In the genomic region with DNA sequence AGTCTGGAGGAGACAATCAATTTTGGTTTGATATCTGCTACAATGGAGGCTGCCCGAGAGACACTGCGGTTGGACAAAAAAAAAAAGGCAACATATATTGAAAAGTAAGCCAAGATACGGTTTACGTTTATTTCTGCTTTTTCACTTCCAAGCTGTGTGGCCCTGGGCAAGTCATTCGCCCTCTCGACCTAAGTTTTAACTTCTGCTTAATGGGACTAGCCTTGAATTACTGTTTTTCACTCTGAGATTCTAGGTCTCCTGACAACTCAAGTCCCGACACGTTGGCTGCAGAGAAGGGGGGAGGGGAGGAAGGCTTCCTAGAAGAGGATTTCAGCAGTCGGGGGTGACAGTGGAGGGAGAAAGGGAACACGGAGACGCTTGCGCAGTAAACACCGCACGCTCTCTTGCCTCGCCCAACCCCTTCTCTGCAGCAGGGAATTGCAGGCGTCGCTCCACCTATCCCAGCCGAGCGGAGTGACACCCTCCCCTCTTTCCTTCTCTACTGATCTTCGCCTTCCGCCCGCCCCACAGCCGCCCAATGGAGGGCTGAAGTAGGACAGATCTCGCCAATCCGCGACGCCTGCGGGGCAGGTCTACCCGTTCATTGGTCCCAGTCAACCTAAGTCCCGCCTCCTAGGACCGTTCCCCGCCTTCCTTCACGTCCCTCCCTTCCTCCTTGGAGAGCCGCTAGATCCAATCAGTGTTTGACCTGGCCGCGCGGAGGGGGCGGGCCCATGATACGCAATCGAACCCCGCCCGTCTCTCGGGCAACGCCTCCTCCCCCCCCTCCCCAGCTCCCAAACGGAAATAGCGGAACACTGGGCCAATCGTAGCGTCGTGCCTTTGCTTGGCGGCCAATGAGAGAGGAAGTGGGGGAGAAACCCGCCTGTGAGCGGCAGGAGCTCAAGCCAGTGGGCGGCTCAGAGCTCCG, we compare ENCODE assay signal across 1 cellular context.
TF ChIP-seq lines count a peak whose summit lies in the region.

No MANE protein-coding gene starts in this region.

TF ChIP-seq in K562, 482 proteins besides CTCF, POLR2A, EP300 and RAD21 (continued from another document and continues in another):
- TF ChIP-seq, protein P1, sequence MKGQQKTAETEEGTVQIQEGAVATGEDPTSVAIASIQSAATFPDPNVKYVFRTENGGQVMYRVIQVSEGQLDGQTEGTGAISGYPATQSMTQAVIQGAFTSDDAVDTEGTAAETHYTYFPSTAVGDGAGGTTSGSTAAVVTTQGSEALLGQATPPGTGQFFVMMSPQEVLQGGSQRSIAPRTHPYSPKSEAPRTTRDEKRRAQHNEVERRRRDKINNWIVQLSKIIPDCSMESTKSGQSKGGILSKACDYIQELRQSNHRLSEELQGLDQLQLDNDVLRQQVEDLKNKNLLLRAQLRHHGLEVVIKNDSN (CRISPR knock-in tag; IDR thresholded peaks at IDR 0.05): no peak
- peak; percentile 70 for TF ChIP-seq SMARCE1 (IDR thresholded peaks at IDR 0.05)
- TF ChIP-seq, protein P2, sequence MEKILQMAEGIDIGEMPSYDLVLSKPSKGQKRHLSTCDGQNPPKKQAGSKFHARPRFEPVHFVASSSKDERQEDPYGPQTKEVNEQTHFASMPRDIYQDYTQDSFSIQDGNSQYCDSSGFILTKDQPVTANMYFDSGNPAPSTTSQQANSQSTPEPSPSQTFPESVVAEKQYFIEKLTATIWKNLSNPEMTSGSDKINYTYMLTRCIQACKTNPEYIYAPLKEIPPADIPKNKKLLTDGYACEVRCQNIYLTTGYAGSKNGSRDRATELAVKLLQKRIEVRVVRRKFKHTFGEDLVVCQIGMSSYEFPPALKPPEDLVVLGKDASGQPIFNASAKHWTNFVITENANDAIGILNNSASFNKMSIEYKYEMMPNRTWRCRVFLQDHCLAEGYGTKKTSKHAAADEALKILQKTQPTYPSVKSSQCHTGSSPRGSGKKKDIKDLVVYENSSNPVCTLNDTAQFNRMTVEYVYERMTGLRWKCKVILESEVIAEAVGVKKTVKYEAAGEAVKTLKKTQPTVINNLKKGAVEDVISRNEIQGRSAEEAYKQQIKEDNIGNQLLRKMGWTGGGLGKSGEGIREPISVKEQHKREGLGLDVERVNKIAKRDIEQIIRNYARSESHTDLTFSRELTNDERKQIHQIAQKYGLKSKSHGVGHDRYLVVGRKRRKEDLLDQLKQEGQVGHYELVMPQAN (IDR thresholded peaks at IDR 0.05; ENCODE audit: borderline replicate concordance): peak; percentile 32; the same call in 1 of the 2 replicates
- TF ChIP-seq MTA1 (IDR thresholded peaks at IDR 0.05; ENCODE audit: borderline replicate concordance): 0 out of 2 replicates have a peak, but pooled peaks have one; percentile 24
- TF ChIP-seq ZBTB26 (CRISPR knock-in tag; IDR thresholded peaks at IDR 0.05): no peak
- TF ChIP-seq HDAC1 (IDR thresholded peaks at IDR 0.05): peak in 1 of 2 experiments; percentile 74; a peak in 2 of 4 replicates
- peak; percentile 79 for TF ChIP-seq EP400 (IDR thresholded peaks at IDR 0.05)
- peak; percentile 80 for TF ChIP-seq MEIS2 (IDR thresholded peaks at IDR 0.05; ENCODE audit: partially characterized antibody)
- TF ChIP-seq ETS1 (conservative IDR thresholded peaks at IDR 0.05; ENCODE audit: control insufficient read depth, low read depth, low read length): no peak
- no peak for TF ChIP-seq BCL6 (CRISPR knock-in tag; IDR thresholded peaks at IDR 0.05)
- TF ChIP-seq, protein P3, sequence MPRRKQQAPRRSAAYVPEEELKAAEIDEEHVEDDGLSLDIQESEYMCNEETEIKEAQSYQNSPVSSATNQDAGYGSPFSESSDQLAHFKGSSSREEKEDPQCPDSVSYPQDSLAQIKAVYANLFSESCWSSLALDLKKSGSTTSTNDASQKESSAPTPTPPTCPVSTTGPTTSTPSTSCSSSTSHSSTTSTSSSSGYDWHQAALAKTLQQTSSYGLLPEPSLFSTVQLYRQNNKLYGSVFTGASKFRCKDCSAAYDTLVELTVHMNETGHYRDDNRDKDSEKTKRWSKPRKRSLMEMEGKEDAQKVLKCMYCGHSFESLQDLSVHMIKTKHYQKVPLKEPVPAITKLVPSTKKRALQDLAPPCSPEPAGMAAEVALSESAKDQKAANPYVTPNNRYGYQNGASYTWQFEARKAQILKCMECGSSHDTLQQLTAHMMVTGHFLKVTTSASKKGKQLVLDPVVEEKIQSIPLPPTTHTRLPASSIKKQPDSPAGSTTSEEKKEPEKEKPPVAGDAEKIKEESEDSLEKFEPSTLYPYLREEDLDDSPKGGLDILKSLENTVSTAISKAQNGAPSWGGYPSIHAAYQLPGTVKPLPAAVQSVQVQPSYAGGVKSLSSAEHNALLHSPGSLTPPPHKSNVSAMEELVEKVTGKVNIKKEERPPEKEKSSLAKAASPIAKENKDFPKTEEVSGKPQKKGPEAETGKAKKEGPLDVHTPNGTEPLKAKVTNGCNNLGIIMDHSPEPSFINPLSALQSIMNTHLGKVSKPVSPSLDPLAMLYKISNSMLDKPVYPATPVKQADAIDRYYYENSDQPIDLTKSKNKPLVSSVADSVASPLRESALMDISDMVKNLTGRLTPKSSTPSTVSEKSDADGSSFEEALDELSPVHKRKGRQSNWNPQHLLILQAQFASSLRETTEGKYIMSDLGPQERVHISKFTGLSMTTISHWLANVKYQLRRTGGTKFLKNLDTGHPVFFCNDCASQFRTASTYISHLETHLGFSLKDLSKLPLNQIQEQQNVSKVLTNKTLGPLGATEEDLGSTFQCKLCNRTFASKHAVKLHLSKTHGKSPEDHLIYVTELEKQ (CRISPR knock-in tag; IDR thresholded peaks at IDR 0.05): no peak
- TF ChIP-seq RBBP5 (IDR thresholded peaks at IDR 0.05; ENCODE audit: borderline replicate concordance, insufficient read depth, low read length, poor library complexity, severe bottlenecking): peak; percentile 20
- TF ChIP-seq CEBPG (CRISPR knock-in tag; IDR thresholded peaks at IDR 0.05): peak; percentile 18; the same call in 1 of the 2 replicates
- TF ChIP-seq CEBPG (tag; conservative IDR thresholded peaks at IDR 0.05 in 1 of 2, IDR thresholded peaks at IDR 0.05 in 1 of 2): peak; percentile 65 to 73; a peak in 3 of 4 replicates
- peak; percentile 67 for TF ChIP-seq RBM39 (optimal IDR thresholded peaks at IDR 0.05; ENCODE audit: low read depth, low read length)
- TF ChIP-seq ZBTB43 (CRISPR knock-in tag; IDR thresholded peaks at IDR 0.05): no peak
- peak; percentile 68 for TF ChIP-seq TAF1 (IDR thresholded peaks at IDR 0.05; ENCODE audit: control insufficient read depth, extremely low read depth, insufficient read depth, low read length, severe bottlenecking)
- TF ChIP-seq IFI16 (CRISPR knock-in tag; IDR thresholded peaks at IDR 0.05): no peak
- peak; percentile 85 for TF ChIP-seq ATF7 (IDR thresholded peaks at IDR 0.05)
- peak in 1 of 2 experiments; percentile 8; a peak in 1 of 4 replicates for TF ChIP-seq TRIM24 (IDR thresholded peaks at IDR 0.05)
- TF ChIP-seq, protein P4, sequence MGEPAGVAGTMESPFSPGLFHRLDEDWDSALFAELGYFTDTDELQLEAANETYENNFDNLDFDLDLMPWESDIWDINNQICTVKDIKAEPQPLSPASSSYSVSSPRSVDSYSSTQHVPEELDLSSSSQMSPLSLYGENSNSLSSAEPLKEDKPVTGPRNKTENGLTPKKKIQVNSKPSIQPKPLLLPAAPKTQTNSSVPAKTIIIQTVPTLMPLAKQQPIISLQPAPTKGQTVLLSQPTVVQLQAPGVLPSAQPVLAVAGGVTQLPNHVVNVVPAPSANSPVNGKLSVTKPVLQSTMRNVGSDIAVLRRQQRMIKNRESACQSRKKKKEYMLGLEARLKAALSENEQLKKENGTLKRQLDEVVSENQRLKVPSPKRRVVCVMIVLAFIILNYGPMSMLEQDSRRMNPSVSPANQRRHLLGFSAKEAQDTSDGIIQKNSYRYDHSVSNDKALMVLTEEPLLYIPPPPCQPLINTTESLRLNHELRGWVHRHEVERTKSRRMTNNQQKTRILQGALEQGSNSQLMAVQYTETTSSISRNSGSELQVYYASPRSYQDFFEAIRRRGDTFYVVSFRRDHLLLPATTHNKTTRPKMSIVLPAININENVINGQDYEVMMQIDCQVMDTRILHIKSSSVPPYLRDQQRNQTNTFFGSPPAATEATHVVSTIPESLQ (CRISPR knock-in tag; IDR thresholded peaks at IDR 0.05): no peak
- peak; percentile 54; the same call in 1 of the 2 replicates for TF ChIP-seq E2F1 (CRISPR knock-in tag; IDR thresholded peaks at IDR 0.05)
- TF ChIP-seq TFAP4 (CRISPR knock-in tag; IDR thresholded peaks at IDR 0.05; ENCODE audit: borderline replicate concordance): 0 out of 2 replicates have a peak, but pooled peaks have one; percentile 57
- TF ChIP-seq, protein P5, sequence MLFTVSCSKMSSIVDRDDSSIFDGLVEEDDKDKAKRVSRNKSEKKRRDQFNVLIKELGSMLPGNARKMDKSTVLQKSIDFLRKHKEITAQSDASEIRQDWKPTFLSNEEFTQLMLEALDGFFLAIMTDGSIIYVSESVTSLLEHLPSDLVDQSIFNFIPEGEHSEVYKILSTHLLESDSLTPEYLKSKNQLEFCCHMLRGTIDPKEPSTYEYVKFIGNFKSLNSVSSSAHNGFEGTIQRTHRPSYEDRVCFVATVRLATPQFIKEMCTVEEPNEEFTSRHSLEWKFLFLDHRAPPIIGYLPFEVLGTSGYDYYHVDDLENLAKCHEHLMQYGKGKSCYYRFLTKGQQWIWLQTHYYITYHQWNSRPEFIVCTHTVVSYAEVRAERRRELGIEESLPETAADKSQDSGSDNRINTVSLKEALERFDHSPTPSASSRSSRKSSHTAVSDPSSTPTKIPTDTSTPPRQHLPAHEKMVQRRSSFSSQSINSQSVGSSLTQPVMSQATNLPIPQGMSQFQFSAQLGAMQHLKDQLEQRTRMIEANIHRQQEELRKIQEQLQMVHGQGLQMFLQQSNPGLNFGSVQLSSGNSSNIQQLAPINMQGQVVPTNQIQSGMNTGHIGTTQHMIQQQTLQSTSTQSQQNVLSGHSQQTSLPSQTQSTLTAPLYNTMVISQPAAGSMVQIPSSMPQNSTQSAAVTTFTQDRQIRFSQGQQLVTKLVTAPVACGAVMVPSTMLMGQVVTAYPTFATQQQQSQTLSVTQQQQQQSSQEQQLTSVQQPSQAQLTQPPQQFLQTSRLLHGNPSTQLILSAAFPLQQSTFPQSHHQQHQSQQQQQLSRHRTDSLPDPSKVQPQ (CRISPR knock-in tag; IDR thresholded peaks at IDR 0.05; ENCODE audit: borderline replicate concordance): no peak
- no peak; the same call in none of the 2 replicates for TF ChIP-seq CREB1 (IDR thresholded peaks at IDR 0.05)
- TF ChIP-seq CREB1 (CRISPR knock-in tag; IDR thresholded peaks at IDR 0.05): peak; percentile 71
- no peak for TF ChIP-seq CREBBP (IDR thresholded peaks at IDR 0.05; ENCODE audit: low read depth, low read length)
- peak; percentile 56; the same call in 1 of the 2 replicates for TF ChIP-seq MXI1 (IDR thresholded peaks at IDR 0.05; ENCODE audit: low read depth, low read length)
- no peak for TF ChIP-seq SMC3 (conservative IDR thresholded peaks at IDR 0.05; ENCODE audit: insufficient read depth, low read depth, low read length)
- TF ChIP-seq, protein P6, sequence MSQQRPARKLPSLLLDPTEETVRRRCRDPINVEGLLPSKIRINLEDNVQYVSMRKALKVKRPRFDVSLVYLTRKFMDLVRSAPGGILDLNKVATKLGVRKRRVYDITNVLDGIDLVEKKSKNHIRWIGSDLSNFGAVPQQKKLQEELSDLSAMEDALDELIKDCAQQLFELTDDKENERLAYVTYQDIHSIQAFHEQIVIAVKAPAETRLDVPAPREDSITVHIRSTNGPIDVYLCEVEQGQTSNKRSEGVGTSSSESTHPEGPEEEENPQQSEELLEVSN (IDR thresholded peaks at IDR 0.05; ENCODE audit: borderline replicate concordance in 1 of 2, extremely low read depth in 1 of 2, insufficient read depth in 1 of 2, insufficient read length in 1 of 2, low read depth in 1 of 2, low read length in 1 of 2, poor library complexity in 1 of 2, severe bottlenecking in 1 of 2): peak; percentile 52 to 56
- TF ChIP-seq ASH1L (IDR thresholded peaks at IDR 0.05; ENCODE audit: borderline replicate concordance, low read depth, partially characterized antibody): peak; percentile 98
- no peak for TF ChIP-seq MEF2A (IDR thresholded peaks at IDR 0.05; ENCODE audit: control insufficient read depth, low read depth, low read length)
- peak; percentile 83 for TF ChIP-seq SUPT5H (IDR thresholded peaks at IDR 0.05)
- TF ChIP-seq HNRNPLL (IDR thresholded peaks at IDR 0.05; ENCODE audit: low read depth, low read length, poor library complexity, severe bottlenecking): peak; percentile 93
